ENCODE assay signal across 8 cellular contexts in genomic region chr14:106039400-106039799, GRCh38.
DNase-seq lines count a peak whose midpoint lies in the region; ATAC-seq and TF ChIP-seq lines count a peak whose summit lies in the region.

No MANE protein-coding gene starts in this region.

- no peak overlapping the region for H3K27ac Mint-ChIP-seq in memory B cell

- H3K4me3 Mint-ChIP-seq in memory B cell, result no peak overlapping the region

- H3K27me3 ChIP-seq in BE2C (peaks cover 36% of the 10 kb centered on the region), heart right ventricle (peaks cover 0 to 70% (median 26%) of the 10 kb centered on the region in 7 donors)

- H3K4me1 ChIP-seq in BE2C (no peaks in the 10 kb centered on the region), heart right ventricle (no peaks in the 10 kb centered on the region)

- peaks cover 5% of the 10 kb centered on the region for H3K27me3 Mint-ChIP-seq in memory B cell

- DNase-seq in BE2C (peak; percentile 52), memory B cell (ENCODE audit: low spot score in 2 of 2) (peak in 1 of 2 donors; percentile 28), heart right ventricle (no peak), pons (ENCODE audit: low spot score) (no peak), NCI-H1105 (lab: John Stamatoyannopoulos, UW) (no peak)
- peak; percentile 15 to 16 for DNase-seq in activated CD8-positive, alpha-beta memory T cell treated with anti-CD3 and anti-CD28 coated beads for 4 hours (ENCODE audit: low read depth in 2 of 2)

- peaks cover 6% of the 10 kb centered on the region for H3K4me1 Mint-ChIP-seq in memory B cell

- no peak overlapping the region for H3K27ac ChIP-seq in heart right ventricle

- no peaks in the 10 kb centered on the region for H3K36me3 Mint-ChIP-seq in memory B cell

- WGBS in heart right ventricle, 2 donors, result 42 to 55% methylated on average over 4 of the region's 4 CpGs

- H3K9me3 ChIP-seq in BE2C (no peaks in the 10 kb centered on the region), heart right ventricle (peaks cover 0 to 4% (median 0%) of the 10 kb centered on the region in 11 donors)

- H3K36me3 ChIP-seq in BE2C (no peaks in the 10 kb centered on the region), heart right ventricle (no peaks in the 10 kb centered on the region)

- intact Hi-C loops in heart right ventricle (cut with DNase I), result no loop called here

- ATAC-seq in memory B cell (ENCODE audit: low read depth) (peak; percentile 93), GM18861 (IDR thresholded peaks at IDR 0.05; ENCODE audit: unreplicated experiment) (no peak), heart right ventricle (no peak)

- H3K9me3 Mint-ChIP-seq in memory B cell, result no peaks in the 10 kb centered on the region

- H3K4me3 ChIP-seq in BE2C (ENCODE audit: low read depth, low read length) (no peak overlapping the region), heart right ventricle (no peak overlapping the region)

- TF ChIP-seq CTCF in BE2C (IDR thresholded peaks at IDR 0.05; ENCODE audit: low read depth, low read length) (peak; percentile 75), LNCAP (IDR thresholded peaks at IDR 0.05) (peak; percentile 63), heart right ventricle (IDR thresholded peaks at IDR 0.05) (peak in 2 of 9 donors; percentile 21 to 41)

Comparison
In these comparisons a context has a peak if more than half of its experiments do, and no peak if none do; other contexts are left out.
1. DNase-seq: peak in BE2C (single experiment) and activated CD8-positive, alpha-beta memory T cell treated with anti-CD3 and anti-CD28 coated beads for 4 hours (2 of 2); none in heart right ventricle (0 of 2), pons (single experiment) and NCI-H1105 (single experiment).